8 cellular contexts compared by ENCODE assay signal in genomic region chr3:43638594-43639447, GRCh38.
A peak's percentile ranks its signal among the peaks of the same experiment; 100 is the strongest.
DNase-seq lines count a peak whose midpoint lies in the region; ATAC-seq and TF ChIP-seq lines count a peak whose summit lies in the region.

No MANE protein-coding gene starts in this region.

- no peaks in the 10 kb centered on the region for H3K79me2 ChIP-seq in DOHH2 (ENCODE audit: control insufficient read depth, low read length)

- ATAC-seq in HG03108 (IDR thresholded peaks at IDR 0.05; ENCODE audit: unreplicated experiment): no peak
- no peak for ATAC-seq in GM18868 (IDR thresholded peaks at IDR 0.05; ENCODE audit: unreplicated experiment)

- H3K9me3 ChIP-seq in DOHH2 (ENCODE audit: control insufficient read depth, insufficient read depth, low read length): no peaks in the 10 kb centered on the region

- no peaks in the 10 kb centered on the region for H3K9me2 ChIP-seq in DOHH2 (replicated peaks; ENCODE audit: control insufficient read depth, low read length)

- no peaks in the 10 kb centered on the region for H3F3A ChIP-seq in DOHH2 (ENCODE audit: control insufficient read depth, insufficient read depth)

- H3K36me3 ChIP-seq in DOHH2 (ENCODE audit: control insufficient read depth, low read length): no peaks in the 10 kb centered on the region

- H4K20me1 ChIP-seq in DOHH2 (ENCODE audit: control insufficient read depth, insufficient read depth, low read depth, low read length): no peaks in the 10 kb centered on the region

- DNase-seq in HCEC 1CT (peak; percentile 40), RKO (ENCODE audit: low spot score) (peak; percentile 27), AG08395 (ENCODE audit: low spot score) (no peak)
- peak; percentile 16 for DNase-seq in central memory CD4-positive, alpha-beta T cell
- DNase-seq in stimulated activated CD4-positive, alpha-beta T cell treated with anti-CD3 and anti-CD28 coated beads, Interleukin-1b, Interleukin-23, amount 100 ng/mL, for 48 hours: peak; percentile 41

- H3K27me3 ChIP-seq in DOHH2 (ENCODE audit: control insufficient read depth, low read length): no peaks in the 10 kb centered on the region; the same call in 1 of the 2 replicates

- peak; percentile 54 for TF ChIP-seq CTCF in DOHH2 (IDR thresholded peaks at IDR 0.05; ENCODE audit: low read depth, low read length, poor library complexity, severe bottlenecking)

- H3K4me3 ChIP-seq in DOHH2 (ENCODE audit: low read length): no peak overlapping the region

- no peak overlapping the region for H3K27ac ChIP-seq in DOHH2 (ENCODE audit: low read depth, low read length)

- H3K4me1 ChIP-seq in DOHH2 (ENCODE audit: control insufficient read depth, low read length): no peaks in the 10 kb centered on the region

- H3K4me2 ChIP-seq in DOHH2 (ENCODE audit: low read length): no peak overlapping the region
